In the genomic region with DNA sequence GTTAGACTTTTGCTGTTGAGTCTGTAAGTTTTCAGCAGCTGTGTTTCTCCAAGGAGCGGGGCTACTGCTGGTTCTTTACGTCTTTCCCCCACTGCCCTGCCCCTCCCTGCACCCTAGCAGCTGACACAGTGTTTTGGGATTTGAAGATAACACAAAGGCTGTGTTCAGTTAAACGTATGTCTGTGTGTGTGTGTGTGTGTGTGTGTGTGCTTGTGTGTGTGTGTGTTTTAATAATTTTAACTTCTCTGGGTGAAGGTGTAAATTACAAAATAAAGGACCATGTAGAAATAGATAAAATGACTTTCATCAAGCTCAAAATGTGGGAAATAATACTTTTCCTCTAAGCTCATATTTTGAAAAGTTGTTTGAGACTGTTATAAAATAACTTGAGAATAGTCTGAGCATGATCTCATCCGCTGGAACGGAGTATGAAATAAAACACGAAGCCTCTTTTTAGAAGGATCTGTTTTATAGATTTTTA, we compare ENCODE assay signal across 1 cellular context.
TF ChIP-seq lines count a peak whose summit lies in the region.

No MANE protein-coding gene starts in this region.

TF ChIP-seq in HEK293, 187 proteins besides CTCF, POLR2A, EP300 and RAD21 (continued from another document and continues in another):
- TF ChIP-seq, protein P1, sequence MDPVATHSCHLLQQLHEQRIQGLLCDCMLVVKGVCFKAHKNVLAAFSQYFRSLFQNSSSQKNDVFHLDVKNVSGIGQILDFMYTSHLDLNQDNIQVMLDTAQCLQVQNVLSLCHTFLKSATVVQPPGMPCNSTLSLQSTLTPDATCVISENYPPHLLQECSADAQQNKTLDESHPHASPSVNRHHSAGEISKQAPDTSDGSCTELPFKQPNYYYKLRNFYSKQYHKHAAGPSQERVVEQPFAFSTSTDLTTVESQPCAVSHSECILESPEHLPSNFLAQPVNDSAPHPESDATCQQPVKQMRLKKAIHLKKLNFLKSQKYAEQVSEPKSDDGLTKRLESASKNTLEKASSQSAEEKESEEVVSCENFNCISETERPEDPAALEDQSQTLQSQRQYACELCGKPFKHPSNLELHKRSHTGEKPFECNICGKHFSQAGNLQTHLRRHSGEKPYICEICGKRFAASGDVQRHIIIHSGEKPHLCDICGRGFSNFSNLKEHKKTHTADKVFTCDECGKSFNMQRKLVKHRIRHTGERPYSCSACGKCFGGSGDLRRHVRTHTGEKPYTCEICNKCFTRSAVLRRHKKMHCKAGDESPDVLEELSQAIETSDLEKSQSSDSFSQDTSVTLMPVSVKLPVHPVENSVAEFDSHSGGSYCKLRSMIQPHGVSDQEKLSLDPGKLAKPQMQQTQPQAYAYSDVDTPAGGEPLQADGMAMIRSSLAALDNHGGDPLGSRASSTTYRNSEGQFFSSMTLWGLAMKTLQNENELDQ (tag by site-specific recombination; IDR thresholded peaks at IDR 0.05; ENCODE audit: low read depth): no peak
- TF ChIP-seq ZNF426 (tag by site-specific recombination; IDR thresholded peaks at IDR 0.05) (no peak), ZNF624 (tag by site-specific recombination; IDR thresholded peaks at IDR 0.05) (no peak), ZNF473 (tag by site-specific recombination; IDR thresholded peaks at IDR 0.05) (no peak), ZFP69B (tag by site-specific recombination; IDR thresholded peaks at IDR 0.05) (peak; percentile 81), ZNF23 (tag by site-specific recombination; IDR thresholded peaks at IDR 0.05; ENCODE audit: borderline replicate concordance) (no peak), RBAK (tag by site-specific recombination; IDR thresholded peaks at IDR 0.05) (no peak), ZNF76 (tag by site-specific recombination; IDR thresholded peaks at IDR 0.05; ENCODE audit: borderline replicate concordance, low read depth) (0 out of 2 replicates have a peak, but pooled peaks have one; percentile 42), ZNF626 (tag by site-specific recombination; IDR thresholded peaks at IDR 0.05) (no peak), ZNF610 (tag by site-specific recombination; IDR thresholded peaks at IDR 0.05; ENCODE audit: borderline replicate concordance) (no peak), ZNF175 (tag by site-specific recombination; IDR thresholded peaks at IDR 0.05) (no peak), ZNF747 (tag by site-specific recombination; IDR thresholded peaks at IDR 0.05) (no peak), KLF8 (tag by site-specific recombination; IDR thresholded peaks at IDR 0.05) (peak; percentile 80), ZNF140 (tag by site-specific recombination; IDR thresholded peaks at IDR 0.05) (no peak), ZNF791 (tag by site-specific recombination; IDR thresholded peaks at IDR 0.05) (no peak), ZSCAN30 (tag by site-specific recombination; IDR thresholded peaks at IDR 0.05) (peak; percentile 58; the same call in 1 of the 2 replicates), ZNF768 (tag by site-specific recombination; IDR thresholded peaks at IDR 0.05) (no peak), ZNF701 (tag by site-specific recombination; IDR thresholded peaks at IDR 0.05) (no peak), ZNF184 (tag by site-specific recombination; IDR thresholded peaks at IDR 0.05) (no peak), ZNF292 (tag by site-specific recombination; IDR thresholded peaks at IDR 0.05; ENCODE audit: borderline replicate concordance, low read depth) (no peak), ZNF146 (tag by site-specific recombination; IDR thresholded peaks at IDR 0.05) (no peak), ZNF302 (tag by site-specific recombination; IDR thresholded peaks at IDR 0.05; ENCODE audit: low read depth) (no peak), SETDB1 (IDR thresholded peaks at IDR 0.05; ENCODE audit: insufficient read length, low read length) (no peak), ZNF654 (tag by site-specific recombination; IDR thresholded peaks at IDR 0.05; ENCODE audit: low read depth) (peak; percentile 14; the same call in 1 of the 2 replicates)
- TF ChIP-seq, protein P2, sequence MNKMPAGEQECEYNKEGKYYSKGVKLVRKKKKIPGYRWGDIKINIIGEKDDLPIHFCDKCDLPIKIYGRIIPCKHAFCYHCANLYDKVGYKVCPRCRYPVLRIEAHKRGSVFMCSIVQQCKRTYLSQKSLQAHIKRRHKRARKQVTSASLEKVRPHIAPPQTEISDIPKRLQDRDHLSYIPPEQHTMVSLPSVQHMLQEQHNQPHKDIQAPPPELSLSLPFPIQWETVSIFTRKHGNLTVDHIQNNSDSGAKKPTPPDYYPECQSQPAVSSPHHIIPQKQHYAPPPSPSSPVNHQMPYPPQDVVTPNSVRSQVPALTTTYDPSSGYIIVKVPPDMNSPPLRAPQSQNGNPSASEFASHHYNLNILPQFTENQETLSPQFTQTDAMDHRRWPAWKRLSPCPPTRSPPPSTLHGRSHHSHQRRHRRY (tag by site-specific recombination; IDR thresholded peaks at IDR 0.05): no peak
- TF ChIP-seq, protein P3, sequence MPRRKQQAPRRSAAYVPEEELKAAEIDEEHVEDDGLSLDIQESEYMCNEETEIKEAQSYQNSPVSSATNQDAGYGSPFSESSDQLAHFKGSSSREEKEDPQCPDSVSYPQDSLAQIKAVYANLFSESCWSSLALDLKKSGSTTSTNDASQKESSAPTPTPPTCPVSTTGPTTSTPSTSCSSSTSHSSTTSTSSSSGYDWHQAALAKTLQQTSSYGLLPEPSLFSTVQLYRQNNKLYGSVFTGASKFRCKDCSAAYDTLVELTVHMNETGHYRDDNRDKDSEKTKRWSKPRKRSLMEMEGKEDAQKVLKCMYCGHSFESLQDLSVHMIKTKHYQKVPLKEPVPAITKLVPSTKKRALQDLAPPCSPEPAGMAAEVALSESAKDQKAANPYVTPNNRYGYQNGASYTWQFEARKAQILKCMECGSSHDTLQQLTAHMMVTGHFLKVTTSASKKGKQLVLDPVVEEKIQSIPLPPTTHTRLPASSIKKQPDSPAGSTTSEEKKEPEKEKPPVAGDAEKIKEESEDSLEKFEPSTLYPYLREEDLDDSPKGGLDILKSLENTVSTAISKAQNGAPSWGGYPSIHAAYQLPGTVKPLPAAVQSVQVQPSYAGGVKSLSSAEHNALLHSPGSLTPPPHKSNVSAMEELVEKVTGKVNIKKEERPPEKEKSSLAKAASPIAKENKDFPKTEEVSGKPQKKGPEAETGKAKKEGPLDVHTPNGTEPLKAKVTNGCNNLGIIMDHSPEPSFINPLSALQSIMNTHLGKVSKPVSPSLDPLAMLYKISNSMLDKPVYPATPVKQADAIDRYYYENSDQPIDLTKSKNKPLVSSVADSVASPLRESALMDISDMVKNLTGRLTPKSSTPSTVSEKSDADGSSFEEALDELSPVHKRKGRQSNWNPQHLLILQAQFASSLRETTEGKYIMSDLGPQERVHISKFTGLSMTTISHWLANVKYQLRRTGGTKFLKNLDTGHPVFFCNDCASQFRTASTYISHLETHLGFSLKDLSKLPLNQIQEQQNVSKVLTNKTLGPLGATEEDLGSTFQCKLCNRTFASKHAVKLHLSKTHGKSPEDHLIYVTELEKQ (tag by site-specific recombination; IDR thresholded peaks at IDR 0.05; ENCODE audit: borderline replicate concordance): peak; percentile 79; the same call in 1 of the 2 replicates
- TF ChIP-seq, protein P4, sequence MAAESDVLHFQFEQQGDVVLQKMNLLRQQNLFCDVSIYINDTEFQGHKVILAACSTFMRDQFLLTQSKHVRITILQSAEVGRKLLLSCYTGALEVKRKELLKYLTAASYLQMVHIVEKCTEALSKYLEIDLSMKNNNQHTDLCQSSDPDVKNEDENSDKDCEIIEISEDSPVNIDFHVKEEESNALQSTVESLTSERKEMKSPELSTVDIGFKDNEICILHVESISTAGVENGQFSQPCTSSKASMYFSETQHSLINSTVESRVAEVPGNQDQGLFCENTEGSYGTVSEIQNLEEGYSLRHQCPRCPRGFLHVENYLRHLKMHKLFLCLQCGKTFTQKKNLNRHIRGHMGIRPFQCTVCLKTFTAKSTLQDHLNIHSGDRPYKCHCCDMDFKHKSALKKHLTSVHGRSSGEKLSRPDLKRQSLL (tag by site-specific recombination; IDR thresholded peaks at IDR 0.05): no peak
- TF ChIP-seq, protein P5, sequence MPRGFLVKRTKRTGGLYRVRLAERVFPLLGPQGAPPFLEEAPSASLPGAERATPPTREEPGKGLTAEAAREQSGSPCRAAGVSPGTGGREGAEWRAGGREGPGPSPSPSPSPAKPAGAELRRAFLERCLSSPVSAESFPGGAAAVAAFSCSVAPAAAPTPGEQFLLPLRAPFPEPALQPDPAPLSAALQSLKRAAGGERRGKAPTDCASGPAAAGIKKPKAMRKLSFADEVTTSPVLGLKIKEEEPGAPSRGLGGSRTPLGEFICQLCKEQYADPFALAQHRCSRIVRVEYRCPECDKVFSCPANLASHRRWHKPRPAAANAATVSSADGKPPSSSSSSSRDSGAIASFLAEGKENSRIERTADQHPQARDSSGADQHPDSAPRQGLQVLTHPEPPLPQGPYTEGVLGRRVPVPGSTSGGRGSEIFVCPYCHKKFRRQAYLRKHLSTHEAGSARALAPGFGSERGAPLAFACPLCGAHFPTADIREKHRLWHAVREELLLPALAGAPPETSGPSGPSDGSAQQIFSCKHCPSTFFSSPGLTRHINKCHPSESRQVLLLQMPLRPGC (tag by site-specific recombination; IDR thresholded peaks at IDR 0.05): peak; percentile 77; the same call in 1 of the 2 replicates
- TF ChIP-seq, protein P6, sequence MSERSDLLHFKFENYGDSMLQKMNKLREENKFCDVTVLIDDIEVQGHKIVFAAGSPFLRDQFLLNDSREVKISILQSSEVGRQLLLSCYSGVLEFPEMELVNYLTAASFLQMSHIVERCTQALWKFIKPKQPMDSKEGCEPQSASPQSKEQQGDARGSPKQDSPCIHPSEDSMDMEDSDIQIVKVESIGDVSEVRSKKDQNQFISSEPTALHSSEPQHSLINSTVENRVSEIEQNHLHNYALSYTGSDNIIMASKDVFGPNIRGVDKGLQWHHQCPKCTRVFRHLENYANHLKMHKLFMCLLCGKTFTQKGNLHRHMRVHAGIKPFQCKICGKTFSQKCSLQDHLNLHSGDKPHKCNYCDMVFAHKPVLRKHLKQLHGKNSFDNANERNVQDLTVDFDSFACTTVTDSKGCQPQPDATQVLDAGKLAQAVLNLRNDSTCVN (tag by site-specific recombination; optimal IDR thresholded peaks at IDR 0.05): no peak
- TF ChIP-seq, protein P7, sequence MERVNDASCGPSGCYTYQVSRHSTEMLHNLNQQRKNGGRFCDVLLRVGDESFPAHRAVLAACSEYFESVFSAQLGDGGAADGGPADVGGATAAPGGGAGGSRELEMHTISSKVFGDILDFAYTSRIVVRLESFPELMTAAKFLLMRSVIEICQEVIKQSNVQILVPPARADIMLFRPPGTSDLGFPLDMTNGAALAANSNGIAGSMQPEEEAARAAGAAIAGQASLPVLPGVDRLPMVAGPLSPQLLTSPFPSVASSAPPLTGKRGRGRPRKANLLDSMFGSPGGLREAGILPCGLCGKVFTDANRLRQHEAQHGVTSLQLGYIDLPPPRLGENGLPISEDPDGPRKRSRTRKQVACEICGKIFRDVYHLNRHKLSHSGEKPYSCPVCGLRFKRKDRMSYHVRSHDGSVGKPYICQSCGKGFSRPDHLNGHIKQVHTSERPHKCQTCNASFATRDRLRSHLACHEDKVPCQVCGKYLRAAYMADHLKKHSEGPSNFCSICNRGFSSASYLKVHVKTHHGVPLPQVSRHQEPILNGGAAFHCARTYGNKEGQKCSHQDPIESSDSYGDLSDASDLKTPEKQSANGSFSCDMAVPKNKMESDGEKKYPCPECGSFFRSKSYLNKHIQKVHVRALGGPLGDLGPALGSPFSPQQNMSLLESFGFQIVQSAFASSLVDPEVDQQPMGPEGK (tag by site-specific recombination; IDR thresholded peaks at IDR 0.05): peak; percentile 82
- TF ChIP-seq, protein P8, sequence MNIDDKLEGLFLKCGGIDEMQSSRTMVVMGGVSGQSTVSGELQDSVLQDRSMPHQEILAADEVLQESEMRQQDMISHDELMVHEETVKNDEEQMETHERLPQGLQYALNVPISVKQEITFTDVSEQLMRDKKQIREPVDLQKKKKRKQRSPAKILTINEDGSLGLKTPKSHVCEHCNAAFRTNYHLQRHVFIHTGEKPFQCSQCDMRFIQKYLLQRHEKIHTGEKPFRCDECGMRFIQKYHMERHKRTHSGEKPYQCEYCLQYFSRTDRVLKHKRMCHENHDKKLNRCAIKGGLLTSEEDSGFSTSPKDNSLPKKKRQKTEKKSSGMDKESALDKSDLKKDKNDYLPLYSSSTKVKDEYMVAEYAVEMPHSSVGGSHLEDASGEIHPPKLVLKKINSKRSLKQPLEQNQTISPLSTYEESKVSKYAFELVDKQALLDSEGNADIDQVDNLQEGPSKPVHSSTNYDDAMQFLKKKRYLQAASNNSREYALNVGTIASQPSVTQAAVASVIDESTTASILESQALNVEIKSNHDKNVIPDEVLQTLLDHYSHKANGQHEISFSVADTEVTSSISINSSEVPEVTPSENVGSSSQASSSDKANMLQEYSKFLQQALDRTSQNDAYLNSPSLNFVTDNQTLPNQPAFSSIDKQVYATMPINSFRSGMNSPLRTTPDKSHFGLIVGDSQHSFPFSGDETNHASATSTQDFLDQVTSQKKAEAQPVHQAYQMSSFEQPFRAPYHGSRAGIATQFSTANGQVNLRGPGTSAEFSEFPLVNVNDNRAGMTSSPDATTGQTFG (tag by site-specific recombination; IDR thresholded peaks at IDR 0.05; ENCODE audit: borderline replicate concordance): no peak
- TF ChIP-seq, protein P9, sequence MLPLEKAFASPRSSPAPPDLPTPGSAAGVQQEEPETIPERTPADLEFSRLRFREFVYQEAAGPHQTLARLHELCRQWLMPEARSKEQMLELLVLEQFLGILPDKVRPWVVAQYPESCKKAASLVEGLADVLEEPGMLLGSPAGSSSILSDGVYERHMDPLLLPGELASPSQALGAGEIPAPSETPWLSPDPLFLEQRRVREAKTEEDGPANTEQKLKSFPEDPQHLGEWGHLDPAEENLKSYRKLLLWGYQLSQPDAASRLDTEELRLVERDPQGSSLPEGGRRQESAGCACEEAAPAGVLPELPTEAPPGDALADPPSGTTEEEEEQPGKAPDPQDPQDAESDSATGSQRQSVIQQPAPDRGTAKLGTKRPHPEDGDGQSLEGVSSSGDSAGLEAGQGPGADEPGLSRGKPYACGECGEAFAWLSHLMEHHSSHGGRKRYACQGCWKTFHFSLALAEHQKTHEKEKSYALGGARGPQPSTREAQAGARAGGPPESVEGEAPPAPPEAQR (tag by site-specific recombination; IDR thresholded peaks at IDR 0.05): no peak
- TF ChIP-seq, protein P10, sequence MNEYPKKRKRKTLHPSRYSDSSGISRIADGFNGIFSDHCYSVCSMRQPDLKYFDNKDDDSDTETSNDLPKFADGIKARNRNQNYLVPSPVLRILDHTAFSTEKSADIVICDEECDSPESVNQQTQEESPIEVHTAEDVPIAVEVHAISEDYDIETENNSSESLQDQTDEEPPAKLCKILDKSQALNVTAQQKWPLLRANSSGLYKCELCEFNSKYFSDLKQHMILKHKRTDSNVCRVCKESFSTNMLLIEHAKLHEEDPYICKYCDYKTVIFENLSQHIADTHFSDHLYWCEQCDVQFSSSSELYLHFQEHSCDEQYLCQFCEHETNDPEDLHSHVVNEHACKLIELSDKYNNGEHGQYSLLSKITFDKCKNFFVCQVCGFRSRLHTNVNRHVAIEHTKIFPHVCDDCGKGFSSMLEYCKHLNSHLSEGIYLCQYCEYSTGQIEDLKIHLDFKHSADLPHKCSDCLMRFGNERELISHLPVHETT (tag by site-specific recombination; IDR thresholded peaks at IDR 0.05): peak; percentile 87
- TF ChIP-seq, protein P11, sequence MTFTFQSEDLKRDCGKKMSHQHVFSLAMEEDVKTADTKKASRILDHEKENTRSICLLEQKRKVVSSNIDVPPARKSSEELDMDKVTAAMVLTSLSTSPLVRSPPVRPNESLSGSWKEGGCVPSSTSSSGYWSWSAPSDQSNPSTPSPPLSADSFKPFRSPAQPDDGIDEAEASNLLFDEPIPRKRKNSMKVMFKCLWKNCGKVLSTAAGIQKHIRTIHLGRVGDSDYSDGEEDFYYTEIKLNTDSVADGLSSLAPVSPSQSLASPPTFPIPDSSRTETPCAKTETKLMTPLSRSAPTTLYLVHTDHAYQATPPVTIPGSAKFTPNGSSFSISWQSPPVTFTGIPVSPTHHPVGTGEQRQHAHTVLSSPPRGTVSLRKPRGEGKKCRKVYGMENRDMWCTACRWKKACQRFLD (tag by site-specific recombination; IDR thresholded peaks at IDR 0.05): no peak
